In genomic region chr14:92660571-92660970, GRCh38 we compare ENCODE assay signal across 19 cellular contexts.
DNase-seq lines count a peak whose midpoint lies in the region; ATAC-seq and TF ChIP-seq lines count a peak whose summit lies in the region.
"Had no signal": no experiment of that assay in that cellular context is flagged by ENCODE, and none has a peak within 500 bp of the region (broad histone marks: within the 10 kb centered on the region; RNA-seq: fewer than 3 reads in every experiment).

No MANE protein-coding gene starts in this region.

- peaks cover 53 to 93% (median 76%) of the 10 kb centered on the region in 4 donors for H3K4me1 Mint-ChIP-seq in CD4-positive, alpha-beta memory T cell

- ATAC-seq in RWPE2 (ENCODE audit: low read depth) (no peak), PC-3 (no peak), GM19395 (IDR thresholded peaks at IDR 0.05; ENCODE audit: unreplicated experiment) (no peak), GM18870 (IDR thresholded peaks at IDR 0.05; ENCODE audit: unreplicated experiment) (no peak)

- POLR2A ChIA-PET in CD4-positive, alpha-beta memory T cell (lab: Charles Lee; ENCODE audit: partially characterized antibody): no interaction called here
- POLR2A ChIA-PET in PC-3 (lab: Charles Lee; ENCODE audit: unreplicated experiment): no interaction called here

- intact Hi-C loops in CD4-positive, alpha-beta memory T cell (cut with micrococcal nuclease): no loop called here
- intact Hi-C loops in sigmoid colon (cut with DNase I) (no loop called here), PC-3 (cut with micrococcal nuclease) (no loop called here), uterus (cut with DNase I; ENCODE audit: low total_unique reads) (no loop called here)

- peaks cover 72% of the 10 kb centered on the region for H3K4me1 ChIP-seq in CD4-positive, alpha-beta memory T cell (ENCODE audit: insufficient read depth, low read length)
- peaks cover 10% of the 10 kb centered on the region for H3K4me1 ChIP-seq in RWPE2 (ENCODE audit: insufficient read depth, poor library complexity, severe bottlenecking)
- H3K4me1 ChIP-seq in sigmoid colon: peaks cover 0 to 47% (median 39%) of the 10 kb centered on the region in 4 donors
- H3K4me1 ChIP-seq in PC-3 (ENCODE audit: insufficient read depth, low read length): peaks cover 6% of the 10 kb centered on the region
- H3K4me1 ChIP-seq in uterus: no peaks in the 10 kb centered on the region
- H3K4me1 ChIP-seq: Caco-2, psoas muscle had no signal

- H3K4me3 ChIP-seq in CD4-positive, alpha-beta memory T cell (ENCODE audit: low read length in 2 of 2): no peak overlapping the region
- H3K4me3 ChIP-seq in RWPE2 (ENCODE audit: severe bottlenecking) (no peak overlapping the region), sigmoid colon (no peak overlapping the region), PC-3 (ENCODE audit: low read length) (no peak overlapping the region), uterus (no peak overlapping the region)
- H3K4me3 ChIP-seq: PC-9, psoas muscle had no signal

- H3K9me3 ChIP-seq in CD4-positive, alpha-beta memory T cell (ENCODE audit: control insufficient read depth in 1 of 2, low read length in 2 of 2): no peaks in the 10 kb centered on the region
- H3K9me3 ChIP-seq in RWPE2 (ENCODE audit: severe bottlenecking) (no peaks in the 10 kb centered on the region), sigmoid colon (no peaks in the 10 kb centered on the region), PC-3 (ENCODE audit: low read length) (no peaks in the 10 kb centered on the region), uterus (no peaks in the 10 kb centered on the region)
- H3K9me3 ChIP-seq: Caco-2, psoas muscle had no signal

- peak overlapping the region in 3 of 8 donors; percentile 12 to 55 (median 20) for H3K4me3 Mint-ChIP-seq in CD4-positive, alpha-beta memory T cell
- H3K4me3 Mint-ChIP-seq: activated CD4-positive, alpha-beta T cell treated with anti-CD3 and anti-CD28 coated beads, Interleukin-2, amount 10 ng/mL, durations not matched to agents 24 days and 14 days had no signal

- H3K27me3 Mint-ChIP-seq in CD4-positive, alpha-beta memory T cell: no peaks in the 10 kb centered on the region
- H3K27me3 Mint-ChIP-seq: activated CD4-positive, alpha-beta T cell treated with anti-CD3 and anti-CD28 coated beads, Interleukin-2, amount 10 ng/mL, durations not matched to agents 24 days and 14 days had no signal

- BruUV-seq in PC-3 (replicated peaks; lab: Mats Ljungman, UMichigan): no TSS peak

- H3K36me3 ChIP-seq in CD4-positive, alpha-beta memory T cell (ENCODE audit: insufficient read depth, low read length): peaks cover 55% of the 10 kb centered on the region
- H3K36me3 ChIP-seq in RWPE2 (ENCODE audit: low read depth) (no peaks in the 10 kb centered on the region), sigmoid colon (peaks cover 5 to 55% (median 18%) of the 10 kb centered on the region in 4 donors), PC-3 (ENCODE audit: low read depth, low read length) (0 out of 2 replicates have a peak, but pooled peaks cover 5% of the 10 kb centered on the region), uterus (no peaks in the 10 kb centered on the region)

- CTCF ChIA-PET in CD4-positive, alpha-beta memory T cell (lab: Charles Lee; ENCODE audit: partially characterized antibody): no interaction called here
- CTCF ChIA-PET in PC-3 (lab: Charles Lee): no interaction called here

- H3K27ac Mint-ChIP-seq in CD4-positive, alpha-beta memory T cell: peak overlapping the region; percentile 19 to 97 (median 78)
- H3K27ac Mint-ChIP-seq: activated CD4-positive, alpha-beta T cell treated with anti-CD3 and anti-CD28 coated beads, Interleukin-2, amount 10 ng/mL, durations not matched to agents 24 days and 14 days had no signal

- no peak overlapping the region for H3K4me2 ChIP-seq in PC-3 (ENCODE audit: low read length)
- H3K4me2 ChIP-seq: PC-9 had no signal

- H3K27me3 ChIP-seq in CD4-positive, alpha-beta memory T cell (ENCODE audit: insufficient read depth, low read length): no peaks in the 10 kb centered on the region
- H3K27me3 ChIP-seq in RWPE2 (ENCODE audit: insufficient read depth, poor library complexity, severe bottlenecking) (no peaks in the 10 kb centered on the region), sigmoid colon (no peaks in the 10 kb centered on the region), PC-3 (ENCODE audit: low read length) (no peaks in the 10 kb centered on the region), uterus (no peaks in the 10 kb centered on the region)

- no peak for TF ChIP-seq EP300 in sigmoid colon (IDR thresholded peaks at IDR 0.05)

- H2AFZ ChIP-seq in PC-3 (ENCODE audit: low read length): no peak overlapping the region
- H2AFZ ChIP-seq: PC-9 had no signal

- DNase-seq in CD4-positive, alpha-beta memory T cell: no peak
- DNase-seq in RWPE2 (ENCODE audit: low spot score): no peak
- no peak for DNase-seq in epithelial cell of prostate (ENCODE audit: low read depth, low spot score)
- DNase-seq in sigmoid colon: no peak
- DNase-seq in PC-3: no peak
- no peak for DNase-seq in uterus
- DNase-seq: activated CD4-positive, alpha-beta T cell treated with anti-CD3 and anti-CD28 coated beads, Interleukin-2, amount 10 ng/mL, durations not matched to agents 24 days and 14 days; activated gamma-delta T cell; Caco-2; cerebellar nuclear complex; NCI-H1048; NCI-H446; PC-9; psoas muscle; stimulated activated CD4-positive, alpha-beta T cell treated with anti-CD3 and anti-CD28 coated beads, Interleukin-4, amount 100 ng/mL, for 24 hours; stimulated activated naive CD4-positive, alpha-beta T cell treated with Interleukin-2 at 50 U/mL for 16 hours; T-helper 1 cell had no signal

- no peaks in the 10 kb centered on the region for H3K9me3 Mint-ChIP-seq in CD4-positive, alpha-beta memory T cell
- H3K9me3 Mint-ChIP-seq: activated CD4-positive, alpha-beta T cell treated with anti-CD3 and anti-CD28 coated beads, Interleukin-2, amount 10 ng/mL, durations not matched to agents 24 days and 14 days had no signal

- no peaks in the 10 kb centered on the region for H3F3A ChIP-seq in PC-3 (ENCODE audit: low read length, unreplicated experiment)

- H4K20me1 ChIP-seq in PC-3 (ENCODE audit: low read length): no peaks in the 10 kb centered on the region

- peaks cover 74 to 91% of the 10 kb centered on the region in 2 donors for H3K36me3 Mint-ChIP-seq in CD4-positive, alpha-beta memory T cell

- TF ChIP-seq CTCF in RWPE2 (IDR thresholded peaks at IDR 0.05; ENCODE audit: poor library complexity, severe bottlenecking): no peak
- TF ChIP-seq CTCF in sigmoid colon (IDR thresholded peaks at IDR 0.05): no peak
- no peak for TF ChIP-seq CTCF in PC-3 (conservative IDR thresholded peaks at IDR 0.05; ENCODE audit: low read depth, low read length)
- no peak for TF ChIP-seq CTCF in uterus (IDR thresholded peaks at IDR 0.05)

- no peaks in the 10 kb centered on the region for H3K9me2 ChIP-seq in PC-3 (replicated peaks; ENCODE audit: low read length)

- WGBS in sigmoid colon, 2 donors: 80 to 89% methylated on average over 3 of the region's 3 CpGs

- H3K79me2 ChIP-seq in PC-3 (ENCODE audit: low read length): no peaks in the 10 kb centered on the region

- TF ChIP-seq POLR2A in sigmoid colon (IDR thresholded peaks at IDR 0.05): no peak
- no peak for TF ChIP-seq POLR2A in uterus (IDR thresholded peaks at IDR 0.05)

- no peak overlapping the region for H3K9ac ChIP-seq in PC-3 (ENCODE audit: low read length)

- no peak overlapping the region for H3K27ac ChIP-seq in CD4-positive, alpha-beta memory T cell (ENCODE audit: low read depth, low read length)
- peak overlapping the region; percentile 10 for H3K27ac ChIP-seq in RWPE2 (ENCODE audit: poor library complexity, severe bottlenecking)
- H3K27ac ChIP-seq in epithelial cell of prostate: peak overlapping the region; percentile 41
- H3K27ac ChIP-seq in sigmoid colon: peak overlapping the region; percentile 52 to 99 (median 63)
- H3K27ac ChIP-seq in PC-3 (ENCODE audit: low read length): no peak overlapping the region
- H3K27ac ChIP-seq in uterus: no peak overlapping the region
- H3K27ac ChIP-seq: PC-9, psoas muscle had no signal

Comparison
In these comparisons a context has a peak if more than half of its experiments do, and no peak if none do; other contexts are left out.
1. H3K27ac ChIP-seq: peak in RWPE2 (single experiment), epithelial cell of prostate (single experiment) and sigmoid colon (4 of 4); none in CD4-positive, alpha-beta memory T cell (single experiment), PC-3 (single experiment) and uterus (0 of 2).